8 cellular contexts compared by ENCODE assay signal in the genomic region with DNA sequence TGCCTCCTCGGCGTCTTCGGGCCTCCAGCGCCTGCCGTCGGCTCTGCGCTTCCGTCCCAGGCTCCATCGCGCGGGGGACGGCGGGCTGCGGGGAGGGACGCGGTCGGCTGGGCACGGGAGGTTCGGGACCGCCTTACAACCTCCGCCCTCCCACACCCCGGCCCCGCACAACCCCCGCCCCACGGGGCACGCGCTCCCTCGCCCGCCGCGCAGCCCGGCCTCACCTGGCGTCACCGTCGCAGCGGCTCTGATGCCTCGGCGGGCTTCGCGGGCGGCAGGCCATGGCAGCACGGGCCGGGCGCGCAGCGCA. TPM values are rescaled to one million over a fixed set of nuclear protein-coding genes. Genes with fewer than 3 reads are reported as not detected.
DNase-seq lines count a peak whose midpoint lies in the region; ATAC-seq and TF ChIP-seq lines count a peak whose summit lies in the region.

No MANE protein-coding gene starts in this region.

- H3K4ac ChIP-seq in neuronal stem cell (ENCODE audit: low read length) = peak overlapping the region; percentile 66

- no peak for TF ChIP-seq CTCF in epithelial cell of esophagus (IDR thresholded peaks at IDR 0.05; ENCODE audit: insufficient read depth, low read depth, low read length, missing control alignments)

- H3K27me3 ChIP-seq in neuronal stem cell (ENCODE audit: control insufficient read depth in 3 of 3, insufficient read depth in 3 of 3, low read depth in 1 of 3, low read length in 3 of 3) = no peaks in the 10 kb centered on the region

- no peaks in the 10 kb centered on the region for H3K9me3 ChIP-seq in neuronal stem cell (replicated peaks in 1 of 2; ENCODE audit: control insufficient read depth in 2 of 2, insufficient read depth in 1 of 2, low read depth in 1 of 2, low read length in 2 of 2)

- DNase-seq in activated CD4-positive, CD25-positive, alpha-beta regulatory T cell treated with anti-CD3 and anti-CD28 coated beads, Interleukin-2, amount 50 U/mL, for 16 hours (ENCODE audit: low read depth, low spot score) = peak; percentile 36
- no peak for DNase-seq in activated CD4-positive, CD25-positive, alpha-beta regulatory T cell treated with anti-CD3 and anti-CD28 coated beads, Interleukin-2, amount 50 U/mL, for 72 hours
- DNase-seq in OCI-M1 (lab: John Stamatoyannopoulos, UW) (peak; percentile 60), epithelial cell of esophagus (ENCODE audit: low read depth) (no peak), neuronal stem cell (ENCODE audit: low spot score) (no peak), NOMO-1 treated with dmso at 0.1 percent for 144 hours (lab: John Stamatoyannopoulos, UW; ENCODE audit: unreplicated experiment) (no peak)

- H3K4me2 ChIP-seq in neuronal stem cell (ENCODE audit: insufficient read depth, low read length, poor library complexity, severe bottlenecking) = peak overlapping the region; percentile 84

- no peak for ATAC-seq in HG02981 (IDR thresholded peaks at IDR 0.05; ENCODE audit: unreplicated experiment)
- ATAC-seq in GM18505 (IDR thresholded peaks at IDR 0.05; ENCODE audit: unreplicated experiment) = no peak

- H2BK5ac ChIP-seq in neuronal stem cell (ENCODE audit: low read length) = peak overlapping the region; percentile 96

- H3K4me3 ChIP-seq in epithelial cell of esophagus (ENCODE audit: low read length) (peak overlapping the region; percentile 88), neuronal stem cell (ENCODE audit: low read length in 2 of 2) (peak overlapping the region; percentile 93 to 95)

- peak overlapping the region; percentile 99 for H3K18ac ChIP-seq in neuronal stem cell (ENCODE audit: low read length)

- peak overlapping the region; percentile 99 for H2AK5ac ChIP-seq in neuronal stem cell (ENCODE audit: low read depth, low read length)

- no peak overlapping the region for H2BK12ac ChIP-seq in neuronal stem cell (ENCODE audit: low read length)

- peak overlapping the region; percentile 99 for H2AFZ ChIP-seq in neuronal stem cell (ENCODE audit: low read length)

- H3K23ac ChIP-seq in neuronal stem cell (ENCODE audit: low read depth, low read length, poor library complexity) = peak overlapping the region; percentile 83

- peak overlapping the region; percentile 94 for H3K14ac ChIP-seq in neuronal stem cell (ENCODE audit: low read length)

- peak overlapping the region; percentile 97 for H3K9ac ChIP-seq in neuronal stem cell (ENCODE audit: low read depth, low read length, poor library complexity)

- no peak for TF ChIP-seq POLR2A in GM18505 (IDR thresholded peaks at IDR 0.05; ENCODE audit: borderline replicate concordance, extremely low read depth, insufficient read depth, insufficient read length)

- peaks cover 12% of the 10 kb centered on the region for H3K79me1 ChIP-seq in neuronal stem cell (ENCODE audit: low read depth, low read length)

- no peak overlapping the region for H3K27ac ChIP-seq in neuronal stem cell (replicated peaks; ENCODE audit: low read length)

- H2BK15ac ChIP-seq in neuronal stem cell (ENCODE audit: low read length) = peak overlapping the region; percentile 91

- peak overlapping the region; percentile 94 for H2BK120ac ChIP-seq in neuronal stem cell (ENCODE audit: low read depth, low read length)

- H4K91ac ChIP-seq in neuronal stem cell (ENCODE audit: low read depth, low read length, poor library complexity) = no peak overlapping the region

- H4K8ac ChIP-seq in neuronal stem cell (ENCODE audit: low read depth, low read length) = no peak overlapping the region

- no CpG with 5 or more reads among the region's 46 CpGs for WGBS in neuronal stem cell (ENCODE audit: extremely low coverage in 2 of 2, insufficient read length in 2 of 2, insufficient replicate concordance in 1 of 2), 2 donors

- H3K4me1 ChIP-seq in neuronal stem cell (ENCODE audit: control insufficient read depth in 2 of 2, insufficient read depth in 1 of 2, low read depth in 1 of 2, low read length in 2 of 2) = peaks cover 13 to 16% of the 10 kb centered on the region in 2 donors

- H3K36me3 ChIP-seq in neuronal stem cell (replicated peaks in 1 of 2; ENCODE audit: control insufficient read depth in 2 of 2, insufficient read depth in 2 of 2, low read length in 2 of 2) = peaks cover 11 to 60% of the 10 kb centered on the region in 2 donors

RNA-seq across cellular contexts. Expression of a gene that starts 0.3 kb away (rescaled TPM):
- 44.6 TPM for polyA plus RNA-seq in neuronal stem cell (2013, experiment 1 of 2)
- 44.5 TPM for polyA plus RNA-seq in neuronal stem cell (2013, experiment 2 of 2)

RNA-seq across cellular contexts. Expression of a gene that starts 9.3 kb away (rescaled TPM):
- 28.3 TPM for polyA plus RNA-seq in neuronal stem cell (2013, experiment 1 of 2)
- 26.4 TPM for polyA plus RNA-seq in neuronal stem cell (2013, experiment 2 of 2)

RNA-seq across cellular contexts. Expression of a gene that starts 9.5 kb away (rescaled TPM):
- 110 TPM for polyA plus RNA-seq in neuronal stem cell (2013, experiment 1 of 2)
- polyA plus RNA-seq in neuronal stem cell (2013, experiment 2 of 2) = 108 TPM

RNA-seq across cellular contexts. Expression of a gene that starts 27.7 kb away (rescaled TPM):
- polyA plus RNA-seq in neuronal stem cell (2013, experiment 1 of 2) = 2.0 TPM
- 1.3 TPM for polyA plus RNA-seq in neuronal stem cell (2013, experiment 2 of 2)

Comparison
In these comparisons a context has a peak if more than half of its experiments do, and no peak if none do; other contexts are left out.
1. DNase-seq: peak in activated CD4-positive, CD25-positive, alpha-beta regulatory T cell treated with anti-CD3 and anti-CD28 coated beads, Interleukin-2, amount 50 U/mL, for 16 hours (single experiment) and OCI-M1 (single experiment); none in activated CD4-positive, CD25-positive, alpha-beta regulatory T cell treated with anti-CD3 and anti-CD28 coated beads, Interleukin-2, amount 50 U/mL, for 72 hours (single experiment), epithelial cell of esophagus (single experiment), neuronal stem cell (single experiment) and NOMO-1 treated with dmso at 0.1 percent for 144 hours (single experiment).